ENCODE assay signal across 38 cellular contexts in the genomic region with DNA sequence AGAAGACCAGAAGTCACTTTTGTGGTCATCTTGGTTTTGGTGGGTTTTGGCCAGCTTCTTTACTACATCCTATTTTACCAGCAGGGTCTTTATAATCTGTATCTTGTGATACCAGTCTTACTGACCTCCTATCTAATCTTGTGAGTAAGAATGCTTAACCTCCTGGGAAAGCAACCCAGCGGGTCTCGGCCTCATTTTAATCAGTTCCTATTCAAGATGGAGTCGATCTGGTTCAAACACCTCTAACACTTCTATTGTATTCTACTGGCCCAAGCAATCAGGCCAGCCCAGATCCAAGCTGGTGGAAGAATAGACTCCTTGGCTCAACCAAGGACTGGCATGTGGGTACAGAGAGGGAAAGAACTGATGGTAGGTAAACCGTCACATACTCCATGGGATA.
"Had no signal": no experiment of that assay in that cellular context is flagged by ENCODE, and none has a peak within 500 bp of the region (broad histone marks: within the 10 kb centered on the region; RNA-seq: fewer than 3 reads in every experiment).

No MANE protein-coding gene starts in this region.

- H3K27me3 Mint-ChIP-seq: activated naive CD4-positive, alpha-beta T cell treated with anti-CD3 and anti-CD28 coated beads, Interleukin-2, amount 10 ng/mL, durations not matched to agents 7 days and 5 days; activated naive CD4-positive, alpha-beta T cell treated with anti-CD3 and anti-CD28 coated beads, Interleukin-2, amount 50 U/mL, for 24 hours; activated naive CD8-positive, alpha-beta T cell; activated naive CD8-positive, alpha-beta T cell treated with anti-CD3 and anti-CD28 coated beads for 36 hours; activated naive CD8-positive, alpha-beta T cell treated with anti-CD3 and anti-CD28 coated beads, Interleukin-2, amount 10 ng/mL, durations not matched to agents 7 days and 5 days; activated naive CD8-positive, alpha-beta T cell treated with anti-CD3 and anti-CD28 coated beads, Interleukin-2, amount 50 U/mL, for 24 hours; activated T-cell treated with anti-CD3 and anti-CD28 coated beads, Interleukin-2, amount 50 U/mL, for 24 hours; activated T-helper 17 cell treated with anti-CD3 and anti-CD28 coated beads, Interleukin-2, amount 50 U/mL, for 72 hours; central memory CD8-positive, alpha-beta T cell had no signal

- H3K9me3 Mint-ChIP-seq: activated naive CD4-positive, alpha-beta T cell treated with anti-CD3 and anti-CD28 coated beads, Interleukin-2, amount 50 U/mL, for 24 hours; activated T-helper 17 cell treated with anti-CD3 and anti-CD28 coated beads, Interleukin-2, amount 50 U/mL, for 72 hours had no signal

- H3K4me1 Mint-ChIP-seq: activated naive CD4-positive, alpha-beta T cell treated with anti-CD3 and anti-CD28 coated beads, Interleukin-2, amount 10 ng/mL, durations not matched to agents 7 days and 5 days; activated naive CD4-positive, alpha-beta T cell treated with anti-CD3 and anti-CD28 coated beads, Interleukin-2, amount 50 U/mL, for 24 hours; activated naive CD8-positive, alpha-beta T cell treated with anti-CD3 and anti-CD28 coated beads for 36 hours; activated naive CD8-positive, alpha-beta T cell treated with anti-CD3 and anti-CD28 coated beads, Interleukin-2, amount 10 ng/mL, durations not matched to agents 7 days and 5 days; activated naive CD8-positive, alpha-beta T cell treated with anti-CD3 and anti-CD28 coated beads, Interleukin-2, amount 50 U/mL, for 24 hours; activated T-helper 17 cell treated with anti-CD3 and anti-CD28 coated beads, Interleukin-2, amount 50 U/mL, for 72 hours; brain; central memory CD8-positive, alpha-beta T cell had no signal

- H3K4me3 ChIP-seq: adrenal gland, ascending aorta, body of pancreas, breast epithelium, cardiac muscle cell had no signal

- H3K27ac Mint-ChIP-seq: activated naive CD4-positive, alpha-beta T cell treated with anti-CD3 and anti-CD28 coated beads for 36 hours; activated naive CD4-positive, alpha-beta T cell treated with anti-CD3 and anti-CD28 coated beads, Interleukin-2, amount 10 ng/mL, durations not matched to agents 7 days and 5 days; activated naive CD4-positive, alpha-beta T cell treated with anti-CD3 and anti-CD28 coated beads, Interleukin-2, amount 50 U/mL, for 24 hours; activated naive CD4-positive, alpha-beta T cell treated with anti-CD3 and anti-CD28 coated beads, Interleukin-2, amount 50 U/mL, for 72 hours; activated naive CD8-positive, alpha-beta T cell; activated naive CD8-positive, alpha-beta T cell treated with anti-CD3 and anti-CD28 coated beads for 36 hours; activated naive CD8-positive, alpha-beta T cell treated with anti-CD3 and anti-CD28 coated beads, Interleukin-2, amount 10 ng/mL, durations not matched to agents 7 days and 5 days; activated naive CD8-positive, alpha-beta T cell treated with anti-CD3 and anti-CD28 coated beads, Interleukin-2, amount 50 U/mL, for 24 hours; activated T-cell treated with anti-CD3 and anti-CD28 coated beads, Interleukin-2, amount 50 U/mL, for 24 hours; activated T-cell treated with anti-CD3 and anti-CD28 coated beads, Interleukin-2, amount 50 U/mL, for 72 hours; activated T-helper 1 cell treated with anti-CD3 and anti-CD28 coated beads, Interleukin-12 subunit alpha, Interleukin-12 subunit beta, Interleukin-2, Interleukin-4 antibody, amounts not matched to agents 30 ng/mL and 10 ng/mL and 1 ng/mL, durations not matched to agents 14 hours and 24 hours and 36 hours; activated T-helper 17 cell treated with anti-CD3 and anti-CD28 coated beads, Interleukin-2, amount 50 U/mL, for 72 hours; activated T-helper 2 cell treated with anti-CD3 and anti-CD28 coated beads, Interferon-gamma antibody, Interleukin-2, Interleukin-4, amounts not matched to agents 10 μg/mL and 5 μg/mL and 100 μg/mL, durations not matched to agents 14 hours and 24 hours and 36 hours; brain had no signal

- H3K9me3 ChIP-seq: adrenal gland, ascending aorta, body of pancreas, breast epithelium had no signal

- H3K4me1 ChIP-seq: adrenal gland, ascending aorta, body of pancreas, breast epithelium had no signal

- H3K27ac ChIP-seq: adrenal gland, ascending aorta, body of pancreas, brain microvascular endothelial cell, breast epithelium, cardiac muscle cell had no signal

- H3K27me3 ChIP-seq: adrenal gland, ascending aorta, body of pancreas, brain microvascular endothelial cell, breast epithelium, cardiac muscle cell had no signal

- H3K4me3 Mint-ChIP-seq: activated naive CD4-positive, alpha-beta T cell treated with anti-CD3 and anti-CD28 coated beads for 36 hours; activated naive CD4-positive, alpha-beta T cell treated with anti-CD3 and anti-CD28 coated beads, Interleukin-2, amount 10 ng/mL, durations not matched to agents 7 days and 5 days; activated naive CD4-positive, alpha-beta T cell treated with anti-CD3 and anti-CD28 coated beads, Interleukin-2, amount 50 U/mL, for 24 hours; activated naive CD8-positive, alpha-beta T cell; activated naive CD8-positive, alpha-beta T cell treated with anti-CD3 and anti-CD28 coated beads for 36 hours; activated naive CD8-positive, alpha-beta T cell treated with anti-CD3 and anti-CD28 coated beads, Interleukin-2, amount 10 ng/mL, durations not matched to agents 7 days and 5 days; activated naive CD8-positive, alpha-beta T cell treated with anti-CD3 and anti-CD28 coated beads, Interleukin-2, amount 50 U/mL, for 24 hours; activated T-cell treated with anti-CD3 and anti-CD28 coated beads, Interleukin-2, amount 50 U/mL, for 24 hours; activated T-cell treated with anti-CD3 and anti-CD28 coated beads, Interleukin-2, amount 50 U/mL, for 4 hours; activated T-cell treated with anti-CD3 and anti-CD28 coated beads, Interleukin-2, amount 50 U/mL, for 72 hours; activated T-helper 1 cell treated with anti-CD3 and anti-CD28 coated beads, Interleukin-12 subunit alpha, Interleukin-12 subunit beta, Interleukin-2, Interleukin-4 antibody, amounts not matched to agents 30 ng/mL and 10 ng/mL and 1 ng/mL, durations not matched to agents 14 hours and 24 hours and 36 hours; activated T-helper 17 cell treated with anti-CD3 and anti-CD28 coated beads, Interleukin-2, amount 50 U/mL, for 72 hours; brain; central memory CD8-positive, alpha-beta T cell had no signal

- DNase-seq: activated effector memory CD4-positive, alpha-beta T cell treated with anti-CD3 and anti-CD28 coated beads, Interleukin-2, amount 50 U/mL, for 16 hours; activated effector memory CD4-positive, alpha-beta T cell treated with Interleukin-2 at 50 U/mL for 16 hours; activated gamma-delta T cell; activated gamma-delta T cell treated with Interleukin-2 at 50 U/mL for 16 hours; activated naive CD4-positive, alpha-beta T cell; activated naive CD4-positive, alpha-beta T cell treated with anti-CD3 and anti-CD28 coated beads for 36 hours; activated naive CD4-positive, alpha-beta T cell treated with anti-CD3 and anti-CD28 coated beads, Interleukin-2, amount 10 ng/mL, durations not matched to agents 7 days and 5 days; activated naive CD4-positive, alpha-beta T cell treated with anti-CD3 and anti-CD28 coated beads, Interleukin-2, amount 50 U/mL, for 16 hours; activated naive CD4-positive, alpha-beta T cell treated with Interleukin-2 at 50 U/mL for 16 hours; activated naive CD8-positive, alpha-beta T cell treated with anti-CD3 and anti-CD28 coated beads for 36 hours; activated naive CD8-positive, alpha-beta T cell treated with anti-CD3 and anti-CD28 coated beads, Interleukin-2, amount 10 ng/mL, durations not matched to agents 7 days and 5 days; activated naive CD8-positive, alpha-beta T cell treated with anti-CD3 and anti-CD28 coated beads, Interleukin-2, amount 50 U/mL, for 24 hours; activated T-cell treated with anti-CD3 and anti-CD28 coated beads, Interleukin-2, amount 50 U/mL, for 1 hour; activated T-cell treated with anti-CD3 and anti-CD28 coated beads, Interleukin-2, amount 50 U/mL, for 24 hours; activated T-cell treated with anti-CD3 and anti-CD28 coated beads, Interleukin-2, amount 50 U/mL, for 4 hours; activated T-cell treated with anti-CD3 and anti-CD28 coated beads, Interleukin-2, amount 50 U/mL, for 48 hours; activated T-cell treated with anti-CD3 and anti-CD28 coated beads, Interleukin-2, amount 50 U/mL, for 72 hours; adrenal gland; amniotic stem cell; amygdala; anterior cingulate cortex; aorta; body of pancreas; brain microvascular endothelial cell; caudate nucleus; central memory CD4-positive, alpha-beta T cell; cerebellar nuclear complex had no signal

- H3K36me3 ChIP-seq: adrenal gland, ascending aorta, brain microvascular endothelial cell, breast epithelium, cardiac muscle cell had no signal

- H3K36me3 Mint-ChIP-seq: activated naive CD4-positive, alpha-beta T cell treated with anti-CD3 and anti-CD28 coated beads, Interleukin-2, amount 10 ng/mL, durations not matched to agents 7 days and 5 days; activated naive CD4-positive, alpha-beta T cell treated with anti-CD3 and anti-CD28 coated beads, Interleukin-2, amount 50 U/mL, for 24 hours; activated naive CD4-positive, alpha-beta T cell treated with anti-CD3 and anti-CD28 coated beads, Interleukin-2, amount 50 U/mL, for 72 hours; activated naive CD8-positive, alpha-beta T cell; activated naive CD8-positive, alpha-beta T cell treated with anti-CD3 and anti-CD28 coated beads for 36 hours; activated naive CD8-positive, alpha-beta T cell treated with anti-CD3 and anti-CD28 coated beads, Interleukin-2, amount 10 ng/mL, durations not matched to agents 7 days and 5 days; brain had no signal
